In the genomic region with DNA sequence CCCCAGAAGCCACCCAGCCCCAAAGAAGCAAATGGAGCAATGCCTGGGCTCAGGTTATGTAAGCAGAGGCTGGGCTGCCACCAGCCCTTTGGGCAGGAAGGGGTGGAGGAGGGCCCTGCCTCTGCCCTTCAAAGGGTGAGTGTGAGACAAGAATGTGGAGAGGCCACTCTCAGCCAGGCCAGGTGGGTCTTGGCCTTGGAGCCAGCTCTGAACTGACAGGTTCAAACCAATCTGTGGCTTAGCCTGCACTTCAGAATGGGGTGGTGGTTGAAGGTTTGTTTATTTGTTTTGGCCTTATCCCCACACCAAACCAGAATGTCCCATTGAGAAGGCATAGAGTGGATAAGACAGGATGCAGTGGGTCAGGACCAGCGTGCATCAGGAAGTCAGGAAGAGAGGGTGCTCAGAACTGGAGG, we compare ENCODE assay signal across 16 cellular contexts. TPM values are rescaled to one million over a fixed set of nuclear protein-coding genes. Genes with fewer than 3 reads are reported as not detected.
DNase-seq lines count a peak whose midpoint lies in the region; ATAC-seq and TF ChIP-seq lines count a peak whose summit lies in the region.
"Had no signal": no experiment of that assay in that cellular context is flagged by ENCODE, and none has a peak within 500 bp of the region (broad histone marks: within the 10 kb centered on the region; RNA-seq: fewer than 3 reads in every experiment).

No MANE protein-coding gene starts in this region.

- H2AK5ac ChIP-seq in H9 (ENCODE audit: insufficient read length, low read length), result no peak overlapping the region

- H3K4me3 Mint-ChIP-seq in H9 (no peak overlapping the region), type B pancreatic cell (no peak overlapping the region)
- H3K4me3 Mint-ChIP-seq: CD4-positive, CD25-positive, alpha-beta regulatory T cell; natural killer cell treated with Interleukin-12 subunit alpha and Interleukin-12 subunit beta and Interleukin-15 and Interleukin-18, amount 100 ng/mL, for 72 hours had no signal

- H3K9me3 Mint-ChIP-seq in H9, result no peaks in the 10 kb centered on the region
- H3K9me3 Mint-ChIP-seq in type B pancreatic cell, result peaks cover 8% of the 10 kb centered on the region
- H3K9me3 Mint-ChIP-seq: CD4-positive, CD25-positive, alpha-beta regulatory T cell; natural killer cell treated with Interleukin-12 subunit alpha and Interleukin-12 subunit beta and Interleukin-15 and Interleukin-18, amount 100 ng/mL, for 72 hours had no signal

- no peak overlapping the region for H3K4ac ChIP-seq in H9 (ENCODE audit: low read depth, low read length)

- no peaks in the 10 kb centered on the region for H3K79me2 ChIP-seq in H9 (ENCODE audit: insufficient read depth, low read length)

- peaks cover 6% of the 10 kb centered on the region for H3K27me3 Mint-ChIP-seq in H9 (ENCODE audit: low read depth)
- no peaks in the 10 kb centered on the region for H3K27me3 Mint-ChIP-seq in type B pancreatic cell

- H3K4me3 ChIP-seq in esophagus squamous epithelium (no peak overlapping the region), gastrocnemius medialis (no peak overlapping the region)
- H3K4me3 ChIP-seq: sigmoid colon had no signal

- peak overlapping the region; percentile 19 for H3K18ac ChIP-seq in H9 (ENCODE audit: insufficient read length, low read depth, low read length)

- no peaks in the 10 kb centered on the region for H3K4me1 ChIP-seq in H9 (ENCODE audit: insufficient read depth, low read length)
- H3K4me1 ChIP-seq in esophagus squamous epithelium, result peaks cover 0 to 54% (median 7%) of the 10 kb centered on the region in 3 donors
- H3K4me1 ChIP-seq in gastrocnemius medialis, result no peaks in the 10 kb centered on the region

- no peak overlapping the region for H2BK15ac ChIP-seq in H9 (ENCODE audit: low read depth, low read length)

- no peak overlapping the region for H3T11ph ChIP-seq in H9 (ENCODE audit: low read length)

- H3K27ac Mint-ChIP-seq in H9 (no peak overlapping the region), type B pancreatic cell (peak overlapping the region; percentile 55)
- H3K27ac Mint-ChIP-seq: natural killer cell treated with Interleukin-12 subunit alpha and Interleukin-12 subunit beta and Interleukin-15 and Interleukin-18, amount 100 ng/mL, for 72 hours had no signal

- H3K23ac ChIP-seq in H9 (ENCODE audit: insufficient read length, low read depth, low read length), result no peak overlapping the region

- in situ Hi-C loops in gastrocnemius medialis (cut with MboI; ENCODE audit: low sequenced_read_pairs in 4 of 4), result no loop called here

- no peaks in the 10 kb centered on the region for H3K23me2 ChIP-seq in H9 (ENCODE audit: insufficient read length, low read depth, low read length, poor library complexity, severe bottlenecking)

- intact Hi-C loops in esophagus squamous epithelium (cut with DNase I) (no loop called here), gastrocnemius medialis (cut with DNase I; ENCODE audit: low total_unique reads) (no loop called here)

- no peak overlapping the region for H4K5ac ChIP-seq in H9 (ENCODE audit: insufficient read length, low read depth, low read length)

- no peak for TF ChIP-seq CTCF in H9 (conservative IDR thresholded peaks at IDR 0.05)
- TF ChIP-seq CTCF in esophagus squamous epithelium (IDR thresholded peaks at IDR 0.05), result no peak
- TF ChIP-seq CTCF in type B pancreatic cell (conservative IDR thresholded peaks at IDR 0.05), result no peak
- no peak for TF ChIP-seq CTCF in gastrocnemius medialis (IDR thresholded peaks at IDR 0.05 in 4 of 5, conservative IDR thresholded peaks at IDR 0.05 in 1 of 5)

- H3K9ac ChIP-seq in H9 (ENCODE audit: extremely low read depth, insufficient read length, low read length), result no peak overlapping the region

- H3K9me3 ChIP-seq in H9 (ENCODE audit: control insufficient read depth, low read depth, low read length), result no peaks in the 10 kb centered on the region
- no peaks in the 10 kb centered on the region for H3K9me3 ChIP-seq in esophagus squamous epithelium
- no peaks in the 10 kb centered on the region for H3K9me3 ChIP-seq in gastrocnemius medialis
- H3K9me3 ChIP-seq: sigmoid colon had no signal

- H3K27me3 ChIP-seq in H9 (ENCODE audit: insufficient read depth, low read length) (no peaks in the 10 kb centered on the region), esophagus squamous epithelium (no peaks in the 10 kb centered on the region), gastrocnemius medialis (no peaks in the 10 kb centered on the region)
- H3K27me3 ChIP-seq: sigmoid colon had no signal

- H3K27ac ChIP-seq in H9 (ENCODE audit: insufficient read length, low read depth, low read length) (no peak overlapping the region), esophagus squamous epithelium (peak overlapping the region; percentile 67 to 87 (median 83)), gastrocnemius medialis (no peak overlapping the region)
- H3K27ac ChIP-seq: sigmoid colon had no signal

- H2BK5ac ChIP-seq in H9 (ENCODE audit: insufficient read length, low read length), result no peak overlapping the region

- no CpG with 5 or more reads among the region's 1 CpG for WGBS in H9 (ENCODE audit: extremely low coverage, insufficient read length, low lambda C conversion rate)
- WGBS in esophagus squamous epithelium, 2 donors, result 0 to 50% methylated on average over 1 of the region's 1 CpG

- no peak overlapping the region for H3K4me2 ChIP-seq in H9 (ENCODE audit: insufficient read depth, insufficient read length, low read length)

- H3K36me3 Mint-ChIP-seq in H9 (ENCODE audit: insufficient read depth in 1 of 3, low read depth in 3 of 3) (no peaks in the 10 kb centered on the region), type B pancreatic cell (peaks cover 3% of the 10 kb centered on the region)
- H3K36me3 Mint-ChIP-seq: CD4-positive, CD25-positive, alpha-beta regulatory T cell; natural killer cell treated with Interleukin-12 subunit alpha and Interleukin-12 subunit beta and Interleukin-15 and Interleukin-18, amount 100 ng/mL, for 72 hours had no signal

- no peak overlapping the region for H2BK12ac ChIP-seq in H9 (ENCODE audit: insufficient read length, low read depth, low read length)

- H4K8ac ChIP-seq in H9 (replicated peaks; ENCODE audit: insufficient read length, low read depth, low read length), result no peak overlapping the region

- H3K79me1 ChIP-seq in H9 (ENCODE audit: insufficient read depth, low read depth, low read length, poor library complexity, severe bottlenecking), result no peaks in the 10 kb centered on the region

- ATAC-seq in GM18498 (IDR thresholded peaks at IDR 0.05; ENCODE audit: unreplicated experiment), result no peak
- ATAC-seq in gastrocnemius medialis, result no peak
- ATAC-seq: activated CD4-positive, CD25-positive, alpha-beta regulatory T cell treated with anti-CD3 and anti-CD28 coated beads, Interleukin-2, amount 50 U/mL, for 24 hours; stimulated activated naive CD8-positive, alpha-beta T cell treated with anti-CD3 and anti-CD28 coated beads, Interleukin-15, Interleukin-2, amounts not matched to agents 100 U/mL and 50 U/mL, for 24 hours had no signal

- H4K91ac ChIP-seq in H9 (ENCODE audit: insufficient read length, low read depth, low read length), result no peak overlapping the region

- no peak overlapping the region for H3K56ac ChIP-seq in H9 (ENCODE audit: insufficient read length, low read depth, low read length)

- no peak overlapping the region for H2AFZ ChIP-seq in H9 (ENCODE audit: low read length)

- DNase-seq in H9, result no peak
- DNase-seq in RPMI7951 (ENCODE audit: low read depth), result peak; percentile 46
- no peak for DNase-seq in esophagus squamous epithelium (lab: John Stamatoyannopoulos, UW)
- DNase-seq in type B pancreatic cell (ENCODE audit: extremely low spot score, unreplicated experiment), result no peak
- DNase-seq in gastrocnemius medialis, result no peak
- no peak for DNase-seq in HuH-7.5 (ENCODE audit: low spot score)
- DNase-seq in DMS 273 (lab: John Stamatoyannopoulos, UW; ENCODE audit: unreplicated experiment), result no peak
- DNase-seq: CD4-positive, CD25-positive, alpha-beta regulatory T cell; KBM-7; NCI-H2171; sigmoid colon; stimulated activated naive CD8-positive, alpha-beta T cell treated with anti-CD3 and anti-CD28 coated beads, Interleukin-15, Interleukin-2, amounts not matched to agents 100 U/mL and 50 U/mL, for 24 hours; SW 1271 had no signal

- no peaks in the 10 kb centered on the region for H4K20me1 ChIP-seq in H9 (ENCODE audit: control insufficient read depth, insufficient read depth, insufficient read length)

- no peak overlapping the region for H2BK120ac ChIP-seq in H9 (ENCODE audit: low read depth, low read length, poor library complexity, severe bottlenecking)

- TF ChIP-seq POLR2A in esophagus squamous epithelium (IDR thresholded peaks at IDR 0.05), result no peak
- no peak for TF ChIP-seq POLR2A in gastrocnemius medialis (IDR thresholded peaks at IDR 0.05)

- no peak overlapping the region for H2BK20ac ChIP-seq in H9 (ENCODE audit: low read depth, low read length, poor library complexity, severe bottlenecking)

- no peak overlapping the region for H3K14ac ChIP-seq in H9 (ENCODE audit: insufficient read depth, low read length)

- H3K36me3 ChIP-seq in esophagus squamous epithelium, result no peaks in the 10 kb centered on the region
- H3K36me3 ChIP-seq in gastrocnemius medialis, result no peaks in the 10 kb centered on the region
- H3K36me3 ChIP-seq: sigmoid colon had no signal

- H3K4me1 Mint-ChIP-seq in H9 (peaks cover 24% of the 10 kb centered on the region in 2 experiments), type B pancreatic cell (ENCODE audit: unreplicated experiment) (peaks cover 28% of the 10 kb centered on the region)

RNA-seq across cellular contexts. Expression of gene C1orf116, which starts 29.8 kb away (rescaled TPM):
- 0.48 and 0.55 TPM in 2 replicates for total RNA-seq in H9 (2021)
- 0.10 and 0.12 TPM in 2 replicates for total RNA-seq in RPMI7951 (2014; rRNA removed; shearing (Covaris generic))
- 100 to 1,000 TPM in 1 of 4 donors, 10 to 100 TPM in 3; 52.8 to 173 (median 86.4) TPM for total RNA-seq in esophagus squamous epithelium
- 50.4 and 108 TPM in 2 replicates for total RNA-seq in type B pancreatic cell (ENCODE audit: low replicate concordance)
- total RNA-seq in gastrocnemius medialis, result 1 to 10 TPM in 1 of 4 donors, under 1 TPM in 3; 0.46 to 1.1 (median 0.65) TPM
- total RNA-seq: natural killer cell treated with Interleukin-12 subunit alpha and Interleukin-12 subunit beta and Interleukin-15 and Interleukin-18, amount 100 ng/mL, for 72 hours had no signal

RNA-seq across cellular contexts. Expression of gene FCAMR, which starts 32.5 kb away (rescaled TPM):
- total RNA-seq in H9 (2021), result not detected in 2 replicates
- not detected in 2 replicates for total RNA-seq in RPMI7951 (2014; rRNA removed; shearing (Covaris generic))
- not detected for total RNA-seq in esophagus squamous epithelium
- not detected in 2 replicates for total RNA-seq in type B pancreatic cell (ENCODE audit: low replicate concordance)
- not detected for total RNA-seq in gastrocnemius medialis
- total RNA-seq: CD4-positive, CD25-positive, alpha-beta regulatory T cell; natural killer cell treated with Interleukin-12 subunit alpha and Interleukin-12 subunit beta and Interleukin-15 and Interleukin-18, amount 100 ng/mL, for 72 hours; sigmoid colon had no signal

RNA-seq across cellular contexts. Expression of gene YOD1, which starts 48.3 kb away (rescaled TPM):
- total RNA-seq in H9 (2021) (8.6 and 9.4 TPM in 2 replicates), esophagus squamous epithelium (10 to 100 TPM in 3 of 4 donors, 1 to 10 TPM in 1; 9.6 to 32.0 (median 22.9) TPM), type B pancreatic cell (ENCODE audit: low replicate concordance) (12.3 and 15.0 TPM in 2 replicates), gastrocnemius medialis (1 to 10 TPM; 3.0 to 6.7 (median 6.2) TPM)
- total RNA-seq in RPMI7951 (2014; rRNA removed; shearing (Covaris generic)), result 6.9 and 7.8 TPM in 2 replicates

RNA-seq across cellular contexts. Expression of gene PFKFB2, which starts 50.3 kb away (rescaled TPM):
- total RNA-seq in H9 (2021) (13.2 and 14.6 TPM in 2 replicates), esophagus squamous epithelium (10 to 100 TPM in 3 of 4 donors, 1 to 10 TPM in 1; 9.4 to 28.7 (median 12.3) TPM), type B pancreatic cell (ENCODE audit: low replicate concordance) (18.7 and 31.4 TPM in 2 replicates), gastrocnemius medialis (10 to 100 TPM; 35.5 to 40.3 (median 37.6) TPM)
- 2.8 and 3.2 TPM in 2 replicates for total RNA-seq in RPMI7951 (2014; rRNA removed; shearing (Covaris generic))

RNA-seq across cellular contexts. Expression of gene PIGR, which starts 56.5 kb away (rescaled TPM):
- total RNA-seq in H9 (2021), result not detected in 2 replicates
- not detected in 2 replicates for total RNA-seq in RPMI7951 (2014; rRNA removed; shearing (Covaris generic))
- 100 to 1,000 TPM in 1 of 4 donors, 1 to 10 TPM in 1, under 1 TPM in 1, not detected in 1; 0.99 to 144 (median 1.1) TPM for total RNA-seq in esophagus squamous epithelium
- total RNA-seq in type B pancreatic cell (ENCODE audit: low replicate concordance), result 16.9 and 30.1 TPM in 2 replicates
- 10 to 100 TPM in 1 of 4 donors, under 1 TPM in 2, not detected in 1; 0.10 to 28.4 (median 0.11) TPM for total RNA-seq in gastrocnemius medialis
- total RNA-seq: CD4-positive, CD25-positive, alpha-beta regulatory T cell had no signal

Comparison
In these comparisons a context has a peak if more than half of its experiments do, and no peak if none do; other contexts are left out.
1. H3K27ac ChIP-seq: peak in esophagus squamous epithelium (4 of 4); none in H9 (single experiment) and gastrocnemius medialis (0 of 4).
2. RNA of gene C1orf116, which starts 29.8 kb away (total RNA-seq): 52.8 to 173 TPM in esophagus squamous epithelium and 50.4 to 108 TPM in type B pancreatic cell; 0.46 to 1.1 TPM in gastrocnemius medialis, 0.48 to 0.55 TPM in H9 and 0.10 to 0.12 TPM in RPMI7951; every median in the first group is over 10 times any median in the second.